1 cellular context compared by ENCODE assay signal in genomic region chr1:87024936-87025537, GRCh38.
A peak's percentile ranks its signal among the peaks of the same experiment; 100 is the strongest.
TF ChIP-seq lines count a peak whose summit lies in the region.

No MANE protein-coding gene starts in this region.

TF ChIP-seq in GM12878, 131 proteins besides CTCF, POLR2A, EP300 and RAD21 (continued from another document):
- TF ChIP-seq ZBTB33 (IDR thresholded peaks at IDR 0.05) (peak; percentile 24; the same call in 1 of the 2 replicates), NBN (IDR thresholded peaks at IDR 0.05) (no peak), RELB (IDR thresholded peaks at IDR 0.05; ENCODE audit: low read depth) (peak; percentile 16; the same call in 1 of the 2 replicates), ZBED1 (IDR thresholded peaks at IDR 0.05; ENCODE audit: borderline replicate concordance) (no peak), GABPA (IDR thresholded peaks at IDR 0.05; ENCODE audit: low read depth) (no peak), TCF12 (IDR thresholded peaks at IDR 0.05; ENCODE audit: low read depth, low read length) (no peak), IKZF1 (conservative IDR thresholded peaks at IDR 0.05) (peak; percentile 27; the same call in 1 of the 2 replicates), LARP7 (IDR thresholded peaks at IDR 0.05) (no peak), FOS (IDR thresholded peaks at IDR 0.05; ENCODE audit: borderline replicate concordance, extremely low read depth, insufficient read length) (no peak), ATF7 (IDR thresholded peaks at IDR 0.05; ENCODE audit: low read depth) (peak; percentile 48), EZH2 (IDR thresholded peaks at IDR 0.05; ENCODE audit: borderline replicate concordance, control insufficient read depth, low read depth, low read length) (no peak), TBL1XR1 (IDR thresholded peaks at IDR 0.05; ENCODE audit: low read depth, low read length) (no peak), TCF7 (IDR thresholded peaks at IDR 0.05; ENCODE audit: borderline replicate concordance) (no peak), CREM (IDR thresholded peaks at IDR 0.05; ENCODE audit: low read depth) (peak; percentile 19; the same call in 1 of the 2 replicates), SPI1 (IDR thresholded peaks at IDR 0.05; ENCODE audit: borderline replicate concordance, insufficient read depth, low read depth, low read length) (no peak), ZNF217 (IDR thresholded peaks at IDR 0.05) (no peak)
- TF ChIP-seq, protein P1, sequence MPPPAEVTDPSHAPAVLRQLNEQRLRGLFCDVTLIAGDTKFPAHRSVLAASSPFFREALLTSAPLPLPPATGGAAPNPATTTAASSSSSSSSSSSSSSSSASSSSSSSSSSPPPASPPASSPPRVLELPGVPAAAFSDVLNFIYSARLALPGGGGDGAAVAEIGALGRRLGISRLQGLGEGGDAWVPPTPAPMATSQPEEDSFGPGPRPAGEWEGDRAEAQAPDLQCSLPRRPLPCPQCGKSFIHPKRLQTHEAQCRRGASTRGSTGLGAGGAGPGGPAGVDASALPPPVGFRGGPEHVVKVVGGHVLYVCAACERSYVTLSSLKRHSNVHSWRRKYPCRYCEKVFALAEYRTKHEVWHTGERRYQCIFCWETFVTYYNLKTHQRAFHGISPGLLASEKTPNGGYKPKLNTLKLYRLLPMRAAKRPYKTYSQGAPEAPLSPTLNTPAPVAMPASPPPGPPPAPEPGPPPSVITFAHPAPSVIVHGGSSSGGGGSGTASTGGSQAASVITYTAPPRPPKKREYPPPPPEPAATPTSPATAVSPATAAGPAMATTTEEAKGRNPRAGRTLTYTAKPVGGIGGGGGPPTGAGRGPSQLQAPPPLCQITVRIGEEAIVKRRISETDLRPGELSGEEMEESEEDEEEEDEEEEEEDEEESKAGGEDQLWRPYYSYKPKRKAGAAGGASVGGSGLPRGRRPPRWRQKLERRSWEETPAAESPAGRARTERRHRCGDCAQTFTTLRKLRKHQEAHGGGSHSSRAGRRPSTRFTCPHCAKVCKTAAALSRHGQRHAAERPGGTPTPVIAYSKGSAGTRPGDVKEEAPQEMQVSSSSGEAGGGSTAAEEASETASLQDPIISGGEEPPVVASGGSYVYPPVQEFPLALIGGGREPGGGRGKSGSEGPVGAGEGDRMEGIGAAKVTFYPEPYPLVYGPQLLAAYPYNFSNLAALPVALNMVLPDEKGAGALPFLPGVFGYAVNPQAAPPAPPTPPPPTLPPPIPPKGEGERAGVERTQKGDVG (CRISPR knock-in tag; IDR thresholded peaks at IDR 0.05): no peak
